In the genomic region with DNA sequence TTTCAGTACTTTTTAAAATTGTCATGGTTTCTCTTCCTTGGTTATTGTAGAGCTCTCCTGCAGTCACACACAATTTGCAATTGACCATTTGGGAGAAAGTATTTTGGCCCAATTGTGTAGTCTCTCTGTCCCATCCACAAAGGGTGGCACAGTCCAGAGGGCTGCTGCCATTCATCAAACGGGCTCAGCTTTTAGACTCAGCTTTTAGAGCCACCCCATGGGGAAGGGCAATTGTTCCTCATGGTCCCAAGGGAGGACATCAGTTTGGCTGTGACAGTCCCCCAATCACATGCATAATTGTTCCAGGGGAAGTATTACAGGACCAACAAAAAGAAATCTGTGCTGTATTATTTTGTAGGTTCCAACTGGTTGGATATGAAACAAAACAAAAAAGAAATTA, we compare ENCODE assay signal across 22 cellular contexts.
"Had no signal": no experiment of that assay in that cellular context is flagged by ENCODE, and none has a peak within 500 bp of the region (broad histone marks: within the 10 kb centered on the region; RNA-seq: fewer than 3 reads in every experiment).

No MANE protein-coding gene starts in this region.

- H3K36me3 ChIP-seq: MG63, SJSA1 had no signal

- H3K4me1 ChIP-seq: SJSA1 had no signal

- H3K4me3 ChIP-seq: MG63, SJSA1, SK-N-MC had no signal

- H3K9me3 ChIP-seq: MG63, SJSA1 had no signal

- H3K27me3 ChIP-seq: MG63, SJSA1 had no signal

- DNase-seq: IMR-90, Karpas-422, KG1, MG63, NCI-H1092, NCI-H1105 treated with DMSO at 0.1 percent for 48 hours, NCI-H1417 treated with DMSO at 0.1 percent for 48 hours, NCI-H187, NCI-H2029, NCI-H2081 treated with DMSO at 0.1 percent for 48 hours, NCI-H345, NCI-H446 treated with DMSO at 0.1 percent for 48 hours, NCI-H510A treated with DMSO at 0.1 percent for 48 hours, NCI-H526, NCI-H748 treated with DMSO at 0.1 percent for 48 hours, Right ventricle myocardium superior, RPMI8226, SIG-M5 had no signal

- H3K27ac ChIP-seq: SJSA1, SK-N-MC had no signal

- FAIRE-seq: HepG2, RCC 7860 had no signal
